ENCODE assay signal across 29 cellular contexts in genomic region chr1:26340047-26340481, GRCh38. TPM values are rescaled to one million over a fixed set of nuclear protein-coding genes. Genes with fewer than 3 reads are reported as not detected.
DNase-seq lines count a peak whose midpoint lies in the region; ATAC-seq, FAIRE-seq and TF ChIP-seq lines count a peak whose summit lies in the region.
"Had no signal": no experiment of that assay in that cellular context is flagged by ENCODE, and none has a peak within 500 bp of the region (broad histone marks: within the 10 kb centered on the region; RNA-seq: fewer than 3 reads in every experiment).

No MANE protein-coding gene starts in this region.

- ATAC-seq in GM19023 (IDR thresholded peaks at IDR 0.05; ENCODE audit: unreplicated experiment), result no peak
- ATAC-seq: HCT116, Right ventricle myocardium inferior had no signal

- H3K4me2 ChIP-seq in osteoblast (ENCODE audit: insufficient read depth, low read length), result no peak overlapping the region
- H3K4me2 ChIP-seq: KMS-11 had no signal

- peak; percentile 93 for FAIRE-seq in bronchial epithelial cell (lab: Jason Lieb, UNC)
- FAIRE-seq: A204.1, GM18507 had no signal

- no peak overlapping the region for H2AFZ ChIP-seq in osteoblast (ENCODE audit: low read length)

- TF ChIP-seq CTCF in bronchial epithelial cell (IDR thresholded peaks at IDR 0.05; ENCODE audit: insufficient read depth, low read length, severe bottlenecking) (no peak), osteoblast (IDR thresholded peaks at IDR 0.05; ENCODE audit: extremely low read depth, low read depth, low read length) (no peak)

- peak; percentile 13 for DNase-seq in EH (ENCODE audit: low read depth)
- peak; percentile 50 for DNase-seq in M059J (ENCODE audit: low read depth)
- peak; percentile 83 for DNase-seq in bronchial epithelial cell (ENCODE audit: low read depth)
- DNase-seq in osteoblast (ENCODE audit: insufficient read length, low spot score, missing footprints), result peak; percentile 53
- DNase-seq in posterior vena cava (ENCODE audit: low spot score), result no peak
- no peak for DNase-seq in NCI-H146 (lab: John Stamatoyannopoulos, UW)
- DNase-seq: Calu3; CD8-positive, alpha-beta memory T cell; DMS153; GDM1; GOT3; MV-4-11; NCI-H1105 treated with DMSO at 0.1 percent for 48 hours; NCI-H1694 treated with DMSO at 0.1 percent for 48 hours; NCI-H2081 treated with DMSO at 0.1 percent for 48 hours; NCI-H446; NCI-H526; Peyer's patch had no signal

- intact Hi-C loops in posterior vena cava (cut with DNase I), result no loop called here

- no peaks in the 10 kb centered on the region for H4K20me1 ChIP-seq in osteoblast (ENCODE audit: insufficient read depth, low read length)

- H3K79me2 ChIP-seq in osteoblast (ENCODE audit: insufficient read depth, low read length), result no peaks in the 10 kb centered on the region

- peaks cover 20% of the 10 kb centered on the region for H3K36me3 ChIP-seq in bronchial epithelial cell (ENCODE audit: control insufficient read depth, insufficient read depth, low read length)
- no peaks in the 10 kb centered on the region for H3K36me3 ChIP-seq in osteoblast (ENCODE audit: insufficient read depth, low read length)
- H3K36me3 ChIP-seq: Peyer's patch had no signal

- H3K4me3 ChIP-seq in bronchial epithelial cell (ENCODE audit: low read depth, low read length), result no peak overlapping the region
- no peak overlapping the region for H3K4me3 ChIP-seq in osteoblast (ENCODE audit: insufficient read depth, low read length)
- H3K4me3 ChIP-seq: Peyer's patch had no signal

- peaks cover 7% of the 10 kb centered on the region for H3K4me1 ChIP-seq in osteoblast (ENCODE audit: insufficient read depth, low read length)

- no peak overlapping the region for H3K27ac ChIP-seq in osteoblast (ENCODE audit: low read depth, low read length)
- H3K27ac ChIP-seq: C4-2B, HL-60, KMS-11, Peyer's patch had no signal

- no peaks in the 10 kb centered on the region for H3K27me3 ChIP-seq in bronchial epithelial cell (ENCODE audit: control insufficient read depth, insufficient read depth, low read length)
- H3K27me3 ChIP-seq in osteoblast (ENCODE audit: insufficient read depth, low read length), result peaks cover 22% of the 10 kb centered on the region
- H3K27me3 ChIP-seq: Peyer's patch had no signal

- no peaks in the 10 kb centered on the region for H3K9me3 ChIP-seq in osteoblast (ENCODE audit: low read depth, low read length)
- H3K9me3 ChIP-seq: Peyer's patch had no signal

RNA-seq across cellular contexts. Expression of gene CRYBG2, which starts 13.9 kb away (rescaled TPM):
- total RNA-seq in M059J (2014; rRNA removed; shearing (Covaris generic)), result 0.42 and 2.0 TPM in 2 replicates
- total RNA-seq in bronchial epithelial cell (19.5 and 67.7 TPM in 2 replicates), osteoblast (not detected in 2 replicates), posterior vena cava (under 1 TPM in 1 of 2 donors, not detected in 1; 0.52 TPM)
- total RNA-seq: Right ventricle myocardium inferior, SK-MEL-5 had no signal

RNA-seq across cellular contexts. Expression of gene CD52, which starts 22.3 kb away (rescaled TPM):
- total RNA-seq in M059J (2014; rRNA removed; shearing (Covaris generic)), result not detected in 2 replicates
- total RNA-seq in bronchial epithelial cell (not detected in 2 replicates), osteoblast (not detected in 2 replicates), posterior vena cava (10 to 100 TPM in 1 of 2 donors, 1 to 10 TPM in 1; 7.0 to 16.1 TPM)
- total RNA-seq: Calu3, SK-MEL-5 had no signal

RNA-seq across cellular contexts. Expression of gene ZNF683, which starts 32.5 kb away (rescaled TPM):
- not detected in 2 replicates for total RNA-seq in M059J (2014; rRNA removed; shearing (Covaris generic))
- not detected in 2 replicates for total RNA-seq in bronchial epithelial cell
- not detected in 2 replicates for total RNA-seq in osteoblast
- not detected for total RNA-seq in posterior vena cava
- total RNA-seq: Calu3, HT-29, OCI-LY7, Peyer's patch, SK-MEL-5 had no signal

RNA-seq across cellular contexts. Expression of gene UBXN11, which starts 33.6 kb away (rescaled TPM):
- 4.1 and 7.3 TPM in 2 replicates for total RNA-seq in M059J (2014; rRNA removed; shearing (Covaris generic))
- total RNA-seq in bronchial epithelial cell (2.6 and 3.1 TPM in 2 replicates), osteoblast (5.8 and 6.2 TPM in 2 replicates), posterior vena cava (10 to 100 TPM; 12.2 to 17.1 TPM)

Comparison
In these comparisons a context has a peak if more than half of its experiments do, and no peak if none do; other contexts are left out.
1. DNase-seq: peak in EH (single experiment), M059J (single experiment), bronchial epithelial cell (single experiment) and osteoblast (single experiment); none in posterior vena cava (single experiment) and NCI-H146 (single experiment).